ENCODE assay signal across 3 cellular contexts in the genomic region with DNA sequence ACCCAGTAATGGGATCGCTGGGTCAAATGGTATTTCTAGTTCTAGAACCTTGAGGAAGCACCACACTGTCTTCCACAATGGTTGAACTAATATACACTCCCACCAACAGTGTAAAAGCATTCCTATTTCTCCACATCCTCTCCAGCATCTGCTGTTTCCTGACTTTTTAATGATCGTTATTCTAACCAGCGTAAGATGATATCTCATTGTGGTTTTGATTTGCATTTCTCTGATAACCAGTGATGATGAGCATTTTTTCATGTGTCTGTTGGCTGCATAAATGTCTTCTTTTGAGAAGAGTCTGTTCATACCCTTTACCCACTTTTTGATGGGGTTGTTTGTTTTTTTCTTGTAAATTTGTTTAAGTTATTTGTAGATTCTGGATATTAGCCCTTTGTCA. TPM values are rescaled to one million over a fixed set of nuclear protein-coding genes. Genes with fewer than 3 reads are reported as not detected.
"Had no signal": no experiment of that assay in that cellular context is flagged by ENCODE, and none has a peak within 500 bp of the region (broad histone marks: within the 10 kb centered on the region; RNA-seq: fewer than 3 reads in every experiment).

No MANE protein-coding gene starts in this region.

RNA-seq across cellular contexts. Expression of a gene that starts 20.5 kb away (rescaled TPM):
- total RNA-seq: left ventricle myocardium inferior, osteocyte, ureter had no signal
